In the genomic region with DNA sequence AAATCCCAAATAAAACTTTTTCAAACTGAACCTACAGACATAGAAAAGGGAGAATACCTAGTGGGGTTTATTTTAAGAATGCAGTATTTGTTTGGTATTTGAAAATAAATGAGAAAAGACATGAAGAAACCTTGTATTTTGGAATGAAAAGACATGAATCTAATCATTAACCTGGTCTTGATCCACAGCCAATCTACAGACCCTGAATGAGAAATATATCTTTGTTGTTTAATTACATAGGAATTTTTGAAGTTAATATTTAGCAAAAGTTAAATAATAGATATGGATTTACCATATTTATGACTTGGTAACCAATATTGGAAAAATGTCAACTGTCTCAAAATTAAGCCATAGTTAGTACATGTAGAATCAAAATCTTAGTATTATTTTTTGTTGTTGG, we compare ENCODE assay signal across 29 cellular contexts.
"Had no signal": no experiment of that assay in that cellular context is flagged by ENCODE, and none has a peak within 500 bp of the region (broad histone marks: within the 10 kb centered on the region; RNA-seq: fewer than 3 reads in every experiment).

No MANE protein-coding gene starts in this region.

- H3K4me1 Mint-ChIP-seq: stimulated activated effector memory CD8-positive, alpha-beta T cell treated with anti-CD3 and anti-CD28 coated beads, Interleukin-12 subunit alpha, Interleukin-12 subunit beta, amount 100 ng/mL, for 72 hours; stimulated activated memory B cell treated with anti-CD40 and anti-IgM and Interleukin-4, amounts not matched to agents 10 μg/mL and 1 μg/mL and 100 μg/mL, for 72 hours; stimulated activated naive B cell treated with anti-CD40 and anti-IgM and Interleukin-4, amounts not matched to agents 10 μg/mL and 1 μg/mL and 100 μg/mL, for 72 hours; stimulated activated naive CD8-positive, alpha-beta T cell treated with anti-CD3 and anti-CD28 coated beads, Interleukin-15, amount 100 ng/mL, for 72 hours had no signal

- H3K27ac ChIP-seq: stomach, suprapubic skin, testis, thoracic aorta, thyroid gland, tibial artery, tibial nerve, transverse colon, upper lobe of left lung, upper lobe of right lung, uterus, vagina had no signal

- H3K27me3 ChIP-seq: stomach, suprapubic skin, testis, thyroid gland, tibial artery, tibial nerve, transverse colon, upper lobe of left lung, upper lobe of right lung, uterus, vagina had no signal

- H3K27me3 Mint-ChIP-seq: stimulated activated memory B cell treated with anti-CD40 and anti-IgM and Interleukin-4, amounts not matched to agents 10 μg/mL and 1 μg/mL and 100 μg/mL, for 72 hours; stimulated activated naive B cell treated with anti-CD40 and anti-IgM and Interleukin-4, amounts not matched to agents 10 μg/mL and 1 μg/mL and 100 μg/mL, for 72 hours; stimulated activated naive CD8-positive, alpha-beta T cell treated with anti-CD3 and anti-CD28 coated beads, Interleukin-15, amount 100 ng/mL, for 72 hours; stimulated activated naive CD8-positive, alpha-beta T cell treated with anti-CD3 and anti-CD28 coated beads, Interleukin-15, Interleukin-2, amounts not matched to agents 100 ng/mL and 50 ng/mL, for 24 hours; type B pancreatic cell had no signal

- H3K36me3 ChIP-seq: stomach, suprapubic skin, thoracic aorta, thyroid gland, tibial artery, tibial nerve, transverse colon, upper lobe of left lung, upper lobe of right lung, uterus, vagina had no signal

- H3K4me3 Mint-ChIP-seq: stimulated activated effector memory CD8-positive, alpha-beta T cell treated with anti-CD3 and anti-CD28 coated beads, Interleukin-12 subunit alpha, Interleukin-12 subunit beta, amount 100 ng/mL, for 72 hours; stimulated activated memory B cell treated with anti-CD40 and anti-IgM and Interleukin-4, amounts not matched to agents 10 μg/mL and 1 μg/mL and 100 μg/mL, for 72 hours; stimulated activated naive B cell treated with anti-CD40 and anti-IgM and Interleukin-4, amounts not matched to agents 10 μg/mL and 1 μg/mL and 100 μg/mL, for 72 hours; stimulated activated naive CD8-positive, alpha-beta T cell treated with anti-CD3 and anti-CD28 coated beads, Interleukin-15, amount 100 ng/mL, for 72 hours; stimulated activated naive CD8-positive, alpha-beta T cell treated with anti-CD3 and anti-CD28 coated beads, Interleukin-15, Interleukin-2, amounts not matched to agents 100 ng/mL and 50 ng/mL, for 24 hours; type B pancreatic cell had no signal

- H3K27ac Mint-ChIP-seq: stimulated activated effector memory CD8-positive, alpha-beta T cell treated with anti-CD3 and anti-CD28 coated beads, Interleukin-12 subunit alpha, Interleukin-12 subunit beta, amount 100 ng/mL, for 72 hours; stimulated activated memory B cell treated with anti-CD40 and anti-IgM and Interleukin-4, amounts not matched to agents 10 μg/mL and 1 μg/mL and 100 μg/mL, for 72 hours; stimulated activated naive B cell treated with anti-CD40 and anti-IgM and Interleukin-4, amounts not matched to agents 10 μg/mL and 1 μg/mL and 100 μg/mL, for 72 hours; stimulated activated naive CD8-positive, alpha-beta T cell treated with anti-CD3 and anti-CD28 coated beads, Interleukin-15, amount 100 ng/mL, for 72 hours; stimulated activated naive CD8-positive, alpha-beta T cell treated with anti-CD3 and anti-CD28 coated beads, Interleukin-15, Interleukin-2, amounts not matched to agents 100 ng/mL and 50 ng/mL, for 24 hours; type B pancreatic cell had no signal

- DNase-seq: stimulated activated CD4-positive, alpha-beta T cell treated with anti-CD3 and anti-CD28 coated beads, Interleukin-2, amount 100 ng/mL, for 48 hours; stimulated activated CD4-positive, alpha-beta T cell treated with anti-CD3 and anti-CD28 coated beads, Interleukin-4, amount 100 ng/mL, for 1 hour; stimulated activated CD4-positive, alpha-beta T cell treated with anti-CD3 and anti-CD28 coated beads, Interleukin-4, amount 100 ng/mL, for 24 hours; stimulated activated CD4-positive, alpha-beta T cell treated with anti-CD3 and anti-CD28 coated beads, Interleukin-4, amount 100 ng/mL, for 4 hours; stimulated activated CD8-positive, alpha-beta memory T cell treated with anti-CD3 and anti-CD28 coated beads, Interleukin-4, amount 100 ng/mL, for 48 hours; stimulated activated naive B cell treated with anti-CD40 and anti-IgM and Interleukin-4, amounts not matched to agents 10 μg/mL and 1 μg/mL and 100 μg/mL, for 72 hours; stimulated activated naive CD4-positive, alpha-beta T cell; stimulated activated naive CD4-positive, alpha-beta T cell treated with Interleukin-2 at 50 U/mL for 16 hours; stimulated activated naive CD8-positive, alpha-beta T cell treated with anti-CD3 and anti-CD28 coated beads, Interleukin-15, amount 100 ng/mL, for 72 hours; stimulated activated naive CD8-positive, alpha-beta T cell treated with anti-CD3 and anti-CD28 coated beads, Interleukin-15, Interleukin-2, amounts not matched to agents 100 U/mL and 50 U/mL, for 24 hours; stomach; substantia nigra; testis; thyroid gland; tibial artery; transverse colon; trophoblast cell; upper lobe of left lung; upper lobe of right lung; uterus had no signal

- H3K9me3 ChIP-seq: suprapubic skin, testis, thoracic aorta, thyroid gland, tibial artery, tibial nerve, transverse colon, upper lobe of left lung, upper lobe of right lung, uterus, vagina had no signal

- H3K4me3 ChIP-seq: stomach, suprapubic skin, testis, thoracic aorta, thyroid gland, tibial artery, tibial nerve, transverse colon, upper lobe of left lung, upper lobe of right lung, uterus, vagina had no signal

- FAIRE-seq: urothelium cell line had no signal

- ATAC-seq: stimulated activated effector memory CD8-positive, alpha-beta T cell treated with anti-CD3 and anti-CD28 coated beads, Interleukin-12 subunit alpha, Interleukin-12 subunit beta, amount 100 ng/mL, for 72 hours; stimulated activated memory B cell treated with anti-CD40 and anti-IgM and Interleukin-4, amounts not matched to agents 10 μg/mL and 1 μg/mL and 100 μg/mL, for 72 hours; stimulated activated naive B cell treated with anti-CD40 and anti-IgM and Interleukin-4, amounts not matched to agents 10 μg/mL and 1 μg/mL and 100 μg/mL, for 72 hours; stimulated activated naive CD8-positive, alpha-beta T cell treated with anti-CD3 and anti-CD28 coated beads, Interleukin-15, amount 100 ng/mL, for 72 hours; stimulated activated naive CD8-positive, alpha-beta T cell treated with anti-CD3 and anti-CD28 coated beads, Interleukin-15, Interleukin-2, amounts not matched to agents 100 U/mL and 50 U/mL, for 24 hours; upper lobe of right lung had no signal

- H3K36me3 Mint-ChIP-seq: stimulated activated effector memory CD8-positive, alpha-beta T cell treated with anti-CD3 and anti-CD28 coated beads, Interleukin-12 subunit alpha, Interleukin-12 subunit beta, amount 100 ng/mL, for 72 hours; stimulated activated memory B cell treated with anti-CD40 and anti-IgM and Interleukin-4, amounts not matched to agents 10 μg/mL and 1 μg/mL and 100 μg/mL, for 72 hours; stimulated activated naive B cell treated with anti-CD40 and anti-IgM and Interleukin-4, amounts not matched to agents 10 μg/mL and 1 μg/mL and 100 μg/mL, for 72 hours; type B pancreatic cell had no signal

- H3K4me1 ChIP-seq: stomach, suprapubic skin, testis, thyroid gland, tibial artery, tibial nerve, transverse colon, upper lobe of left lung, upper lobe of right lung, uterus, vagina had no signal

- H3K9me3 Mint-ChIP-seq: stimulated activated effector memory CD8-positive, alpha-beta T cell treated with anti-CD3 and anti-CD28 coated beads, Interleukin-12 subunit alpha, Interleukin-12 subunit beta, amount 100 ng/mL, for 72 hours; stimulated activated naive CD8-positive, alpha-beta T cell treated with anti-CD3 and anti-CD28 coated beads, Interleukin-15, amount 100 ng/mL, for 72 hours; stimulated activated naive CD8-positive, alpha-beta T cell treated with anti-CD3 and anti-CD28 coated beads, Interleukin-15, Interleukin-2, amounts not matched to agents 100 ng/mL and 50 ng/mL, for 24 hours; type B pancreatic cell had no signal
